In genomic region chr6:143742070-143742954, GRCh38 we compare ENCODE assay signal across 14 cellular contexts.
DNase-seq lines count a peak whose midpoint lies in the region; ATAC-seq and TF ChIP-seq lines count a peak whose summit lies in the region.
"Had no signal": no experiment of that assay in that cellular context is flagged by ENCODE, and none has a peak within 500 bp of the region (broad histone marks: within the 10 kb centered on the region; RNA-seq: fewer than 3 reads in every experiment).

No MANE protein-coding gene starts in this region.

- peaks cover 3% of the 10 kb centered on the region for H3K36me3 Mint-ChIP-seq in progenitor cell of endocrine pancreas (ENCODE audit: insufficient read depth)

- no peak overlapping the region for H3K4me2 ChIP-seq in mesenchymal stem cell (ENCODE audit: low read length, poor library complexity, severe bottlenecking)

- peak overlapping the region; percentile 29 for H2AK5ac ChIP-seq in mesenchymal stem cell (ENCODE audit: low read length, severe bottlenecking)

- peaks cover 46% of the 10 kb centered on the region for H3K4me1 Mint-ChIP-seq in progenitor cell of endocrine pancreas (ENCODE audit: low read depth)

- H3K4ac ChIP-seq in mesenchymal stem cell (ENCODE audit: low read depth in 1 of 2, low read length in 2 of 2) = no peak overlapping the region

- peaks cover 2% of the 10 kb centered on the region for H3K79me1 ChIP-seq in mesenchymal stem cell (replicated peaks; ENCODE audit: low read length, poor library complexity, severe bottlenecking)

- peak overlapping the region; percentile 65 for H3K27ac ChIP-seq in colonic mucosa
- no peak overlapping the region for H3K27ac ChIP-seq in mesenchymal stem cell (ENCODE audit: low read length, poor library complexity, severe bottlenecking)
- H3K27ac ChIP-seq in stomach = peak overlapping the region in 4 of 5 donors; percentile 31 to 87 (median 82)
- H3K27ac ChIP-seq: pancreas had no signal

- intact Hi-C loops in colonic mucosa (cut with DNase I) = no loop called here
- intact Hi-C loops in stomach (cut with DNase I; ENCODE audit: low total_unique reads) = no loop called here

- H3K4me3 ChIP-seq in colonic mucosa (no peak overlapping the region), mesenchymal stem cell (ENCODE audit: insufficient read depth in 1 of 2, low read depth in 1 of 2, low read length in 2 of 2) (no peak overlapping the region), stomach (no peak overlapping the region)
- H3K4me3 ChIP-seq: pancreas had no signal

- H3K27ac Mint-ChIP-seq in progenitor cell of endocrine pancreas = no peak overlapping the region
- H3K27ac Mint-ChIP-seq: T-cell had no signal

- TF ChIP-seq EP300 in stomach (IDR thresholded peaks at IDR 0.05) = no peak

- no peak overlapping the region for H3K14ac ChIP-seq in mesenchymal stem cell (ENCODE audit: low read length in 2 of 2)

- no peak overlapping the region for H2BK5ac ChIP-seq in mesenchymal stem cell (ENCODE audit: low read depth, low read length, poor library complexity, severe bottlenecking)

- TF ChIP-seq POLR2A in stomach (IDR thresholded peaks at IDR 0.05) = no peak

- no peaks in the 10 kb centered on the region for H3K27me3 Mint-ChIP-seq in progenitor cell of endocrine pancreas
- H3K27me3 Mint-ChIP-seq: T-cell had no signal

- H3K9ac ChIP-seq in colonic mucosa (ENCODE audit: low read depth in 2 of 2, low read length in 2 of 2) (no peak overlapping the region), mesenchymal stem cell (ENCODE audit: low read length) (no peak overlapping the region)

- no peak overlapping the region for H3K4me3 Mint-ChIP-seq in progenitor cell of endocrine pancreas (ENCODE audit: low read depth)
- H3K4me3 Mint-ChIP-seq: T-cell had no signal

- no peaks in the 10 kb centered on the region for H3K36me3 ChIP-seq in colonic mucosa
- no peaks in the 10 kb centered on the region for H3K36me3 ChIP-seq in mesenchymal stem cell (ENCODE audit: control insufficient read depth in 1 of 2, insufficient read depth in 2 of 2, low read depth in 1 of 2, low read length in 2 of 2)
- no peaks in the 10 kb centered on the region for H3K36me3 ChIP-seq in stomach
- H3K36me3 ChIP-seq: pancreas had no signal

- H3K9me3 ChIP-seq in colonic mucosa (no peaks in the 10 kb centered on the region), mesenchymal stem cell (ENCODE audit: control insufficient read depth, low read length) (no peaks in the 10 kb centered on the region), stomach (no peaks in the 10 kb centered on the region)
- H3K9me3 ChIP-seq: pancreas had no signal

- peaks cover 17% of the 10 kb centered on the region for H3K4me1 ChIP-seq in colonic mucosa
- peaks cover 13% of the 10 kb centered on the region for H3K4me1 ChIP-seq in mesenchymal stem cell (ENCODE audit: control insufficient read depth, insufficient read depth, low read depth, low read length)
- H3K4me1 ChIP-seq in stomach = peaks cover 43 to 68% (median 52%) of the 10 kb centered on the region in 4 donors

- no peak overlapping the region for H2BK120ac ChIP-seq in mesenchymal stem cell (ENCODE audit: low read depth, low read length)

- H4K91ac ChIP-seq in mesenchymal stem cell (ENCODE audit: low read length) = no peak overlapping the region

- ATAC-seq in GM18870 (IDR thresholded peaks at IDR 0.05; ENCODE audit: unreplicated experiment) (no peak), GM21786 (IDR thresholded peaks at IDR 0.05; ENCODE audit: unreplicated experiment) (no peak)
- ATAC-seq: pancreas, T-cell had no signal

- H3K23ac ChIP-seq in mesenchymal stem cell (ENCODE audit: low read length in 2 of 2) = no peak overlapping the region

- WGBS in mesenchymal stem cell = 96% methylated on average over 3 of the region's 6 CpGs
- 88 to 94% (median 90%) methylated on average over 6 of the region's 6 CpGs for WGBS in stomach, 5 donors

- H2BK12ac ChIP-seq in mesenchymal stem cell (ENCODE audit: low read length in 2 of 2) = no peak overlapping the region

- H3K9me3 Mint-ChIP-seq in progenitor cell of endocrine pancreas (ENCODE audit: low read depth) = peaks cover 4% of the 10 kb centered on the region
- H3K9me3 Mint-ChIP-seq: T-cell had no signal

- H4K8ac ChIP-seq in mesenchymal stem cell (ENCODE audit: low read length) = no peak overlapping the region

- H3K27me3 ChIP-seq in colonic mucosa = no peaks in the 10 kb centered on the region
- no peaks in the 10 kb centered on the region for H3K27me3 ChIP-seq in mesenchymal stem cell (ENCODE audit: control insufficient read depth in 1 of 2, insufficient read depth in 1 of 2, low read length in 2 of 2)
- no peaks in the 10 kb centered on the region for H3K27me3 ChIP-seq in stomach
- H3K27me3 ChIP-seq: pancreas had no signal

- DNase-seq in HT1080 (ENCODE audit: low read depth) = peak; percentile 6
- DNase-seq in colonic mucosa = no peak
- no peak for DNase-seq in mesenchymal stem cell
- DNase-seq in stomach = no peak
- no peak for DNase-seq in stimulated activated CD4-positive, alpha-beta T cell treated with anti-CD3 and anti-CD28 coated beads, Interleukin-12 subunit alpha, Interleukin-12 subunit beta, amount 100 ng/mL, for 4 hours
- DNase-seq in progenitor cell of endocrine pancreas (ENCODE audit: low spot score, unreplicated experiment) = no peak
- DNase-seq: activated CD4-positive, CD25-positive, alpha-beta regulatory T cell treated with anti-CD3 and anti-CD28 coated beads, Interleukin-2, amount 50 U/mL, for 72 hours; activated T-cell treated with anti-CD3 and anti-CD28 coated beads, Interleukin-2, amount 50 U/mL, for 1 hour; midbrain; NCI-H1092 treated with DMSO at 0.1 percent for 48 hours; pancreas; T-cell had no signal

- H3K18ac ChIP-seq in mesenchymal stem cell (ENCODE audit: low read depth in 1 of 2, low read length in 2 of 2) = no peak overlapping the region

- H2BK15ac ChIP-seq in mesenchymal stem cell (ENCODE audit: low read depth, poor library complexity, severe bottlenecking) = no peak overlapping the region

- TF ChIP-seq CTCF in colonic mucosa (IDR thresholded peaks at IDR 0.05) (no peak), stomach (IDR thresholded peaks at IDR 0.05) (no peak), progenitor cell of endocrine pancreas (IDR thresholded peaks at IDR 0.05; ENCODE audit: unreplicated experiment) (no peak)

- H2AFZ ChIP-seq in mesenchymal stem cell (ENCODE audit: low read depth, low read length) = no peak overlapping the region
